ENCODE assay signal across 9 cellular contexts in genomic region chr11:73995731-73996130, GRCh38. TPM values are rescaled to one million over a fixed set of nuclear protein-coding genes. Genes with fewer than 3 reads are reported as not detected.
DNase-seq lines count a peak whose midpoint lies in the region; ATAC-seq and TF ChIP-seq lines count a peak whose summit lies in the region.
"Had no signal": no experiment of that assay in that cellular context is flagged by ENCODE, and none has a peak within 500 bp of the region (broad histone marks: within the 10 kb centered on the region; RNA-seq: fewer than 3 reads in every experiment).

No MANE protein-coding gene starts in this region.

- no peak overlapping the region for H3K4me3 ChIP-seq in transverse colon

- no peaks in the 10 kb centered on the region for H3K36me3 ChIP-seq in transverse colon

- H3K27me3 Mint-ChIP-seq in activated naive CD8-positive, alpha-beta T cell: no peaks in the 10 kb centered on the region
- no peaks in the 10 kb centered on the region for H3K27me3 Mint-ChIP-seq in progenitor cell of endocrine pancreas

- peak; percentile 50 for ATAC-seq in HG03442 (IDR thresholded peaks at IDR 0.05; ENCODE audit: unreplicated experiment)

- H3K4me1 ChIP-seq in transverse colon: peaks cover 3 to 21% (median 5%) of the 10 kb centered on the region in 4 donors

- H3K4me1 Mint-ChIP-seq in activated naive CD8-positive, alpha-beta T cell (ENCODE audit: low read depth): peaks cover 73% of the 10 kb centered on the region
- H3K4me1 Mint-ChIP-seq in progenitor cell of endocrine pancreas (ENCODE audit: low read depth): no peaks in the 10 kb centered on the region

- 27 to 65% methylated on average over 1 to 2 of the region's 2 CpGs for WGBS in transverse colon (ENCODE audit: low coverage in 1 of 2), 2 donors

- in situ Hi-C loops in transverse colon (cut with MboI; ENCODE audit: low pct_ligation_motif_present in 1 of 4, low pct_unique_long_range_greater_than_20kb in 1 of 4, low sequenced_read_pairs in 3 of 4): no loop called here

- peak overlapping the region; percentile 34 to 58 (median 42) for H3K27ac ChIP-seq in transverse colon
- H3K27ac ChIP-seq in substantia nigra (ENCODE audit: low read depth, low read length, poor library complexity, severe bottlenecking): no peak overlapping the region

- H3K27me3 ChIP-seq in transverse colon: no peaks in the 10 kb centered on the region

- DNase-seq in activated effector memory CD4-positive, alpha-beta T cell treated with anti-CD3 and anti-CD28 coated beads, Interleukin-2, amount 50 U/mL, for 16 hours: peak; percentile 61
- DNase-seq in activated effector memory CD4-positive, alpha-beta T cell treated with Interleukin-2 at 50 U/mL for 16 hours: no peak
- no peak for DNase-seq in transverse colon
- no peak for DNase-seq in progenitor cell of endocrine pancreas (ENCODE audit: low spot score, unreplicated experiment)
- DNase-seq in substantia nigra (lab: John Stamatoyannopoulos, UW): no peak
- no peak for DNase-seq in GM19238 (ENCODE audit: insufficient read length, low spot score)

- TF ChIP-seq EP300 in transverse colon (IDR thresholded peaks at IDR 0.05; ENCODE audit: low read depth): no peak

- peak overlapping the region; percentile 75 for H3K4me3 Mint-ChIP-seq in activated naive CD8-positive, alpha-beta T cell
- H3K4me3 Mint-ChIP-seq in progenitor cell of endocrine pancreas (ENCODE audit: low read depth): no peak overlapping the region

- no peaks in the 10 kb centered on the region for H3K9me3 Mint-ChIP-seq in activated naive CD8-positive, alpha-beta T cell (ENCODE audit: low read depth)
- no peaks in the 10 kb centered on the region for H3K9me3 Mint-ChIP-seq in progenitor cell of endocrine pancreas (ENCODE audit: low read depth)

- TF ChIP-seq POLR2A in transverse colon (IDR thresholded peaks at IDR 0.05): no peak

- no peaks in the 10 kb centered on the region for H3K9me3 ChIP-seq in transverse colon

- peaks cover 5% of the 10 kb centered on the region for H3K36me3 Mint-ChIP-seq in activated naive CD8-positive, alpha-beta T cell
- H3K36me3 Mint-ChIP-seq in progenitor cell of endocrine pancreas (ENCODE audit: insufficient read depth): peaks cover 2% of the 10 kb centered on the region

- H3K27ac Mint-ChIP-seq in activated naive CD8-positive, alpha-beta T cell: peak overlapping the region; percentile 90
- no peak overlapping the region for H3K27ac Mint-ChIP-seq in progenitor cell of endocrine pancreas

- TF ChIP-seq CTCF in transverse colon (IDR thresholded peaks at IDR 0.05) (no peak), progenitor cell of endocrine pancreas (IDR thresholded peaks at IDR 0.05; ENCODE audit: unreplicated experiment) (no peak)

- intact Hi-C loops in transverse colon (cut with DNase I; ENCODE audit: low total_unique reads): no loop called here

RNA-seq across cellular contexts. Expression of gene UCP2, which starts 13.1 kb away (rescaled TPM):
- total RNA-seq in transverse colon (10 to 100 TPM; 36.7 to 57.6 (median 39.6) TPM), progenitor cell of endocrine pancreas (89.9 and 103 TPM in 2 replicates)

RNA-seq across cellular contexts. Expression of gene UCP3, which starts 13.2 kb away (rescaled TPM):
- 1 to 10 TPM; 1.3 to 7.6 (median 3.1) TPM for total RNA-seq in transverse colon
- 4.3 and 5.2 TPM in 2 replicates for total RNA-seq in progenitor cell of endocrine pancreas

RNA-seq across cellular contexts. Expression of gene DNAJB13, which starts 44.9 kb away (rescaled TPM):
- total RNA-seq in transverse colon (not detected), progenitor cell of endocrine pancreas (1.1 and 1.4 TPM in 2 replicates)
- total RNA-seq: pulmonary artery endothelial cell had no signal
